ENCODE assay signal across 24 cellular contexts in genomic region chr6:162705736-162706135, GRCh38. TPM values are rescaled to one million over a fixed set of nuclear protein-coding genes. Genes with fewer than 3 reads are reported as not detected.
DNase-seq lines count a peak whose midpoint lies in the region; ATAC-seq and TF ChIP-seq lines count a peak whose summit lies in the region.
"Had no signal": no experiment of that assay in that cellular context is flagged by ENCODE, and none has a peak within 500 bp of the region (broad histone marks: within the 10 kb centered on the region; RNA-seq: fewer than 3 reads in every experiment).

No MANE protein-coding gene starts in this region.

- no peak for TF ChIP-seq EP300 in gastroesophageal sphincter (IDR thresholded peaks at IDR 0.05)

- H3K36me3 Mint-ChIP-seq in natural killer cell = no peaks in the 10 kb centered on the region
- H3K36me3 Mint-ChIP-seq: type B pancreatic cell had no signal

- H3K4me1 Mint-ChIP-seq in natural killer cell = peaks cover 0 to 7% of the 10 kb centered on the region in 2 donors

- H3K27me3 ChIP-seq in right cardiac atrium (ENCODE audit: control insufficient read depth, insufficient read depth) (no peaks in the 10 kb centered on the region), gastroesophageal sphincter (no peaks in the 10 kb centered on the region)
- H3K27me3 ChIP-seq: breast epithelium had no signal

- H3K27ac ChIP-seq in right cardiac atrium (ENCODE audit: low read length) (no peak overlapping the region), gastroesophageal sphincter (peak overlapping the region in 1 of 4 donors; percentile 15)
- H3K27ac ChIP-seq: A549 had no signal

- ATAC-seq in Right ventricle myocardium superior (ENCODE audit: poor library complexity) (peak; percentile 36), Right ventricle myocardium inferior (no peak), right cardiac atrium (no peak), GM19023 (IDR thresholded peaks at IDR 0.05; ENCODE audit: unreplicated experiment) (no peak), natural killer cell (no peak), gastroesophageal sphincter (no peak)
- ATAC-seq: A549, HepG2 had no signal

- WGBS in right cardiac atrium = 55% methylated on average over 4 of the region's 4 CpGs
- WGBS in gastroesophageal sphincter (ENCODE audit: low coverage in 1 of 2), 2 donors = 61 to 69% methylated on average over 4 of the region's 4 CpGs

- H3K9me3 Mint-ChIP-seq in natural killer cell = no peaks in the 10 kb centered on the region
- H3K9me3 Mint-ChIP-seq: activated naive CD4-positive, alpha-beta T cell treated with anti-CD3 and anti-CD28 coated beads for 36 hours; T-helper 1 cell treated with Interleukin-12 subunit alpha and Interleukin-12 subunit beta and Interleukin-4 antibody, amounts not matched to agents 30 μg/mL and 1 μg/mL, for 36 hours; type B pancreatic cell had no signal

- no peak for DNase-seq in Right ventricle myocardium superior
- no peak for DNase-seq in Right ventricle myocardium inferior (ENCODE audit: missing footprints)
- peak; percentile 71 for DNase-seq in NCI-H2227 treated with DMSO at 0.1 percent for 48 hours (lab: John Stamatoyannopoulos, UW)
- DNase-seq in right cardiac atrium = no peak
- DNase-seq in AG08396 (ENCODE audit: low spot score) = no peak
- DNase-seq in natural killer cell = no peak
- DNase-seq: activated CD4-positive, alpha-beta T cell treated with anti-CD3 and anti-CD28 coated beads for 1 hour; activated naive CD4-positive, alpha-beta T cell treated with anti-CD3 and anti-CD28 coated beads for 36 hours; activated T-cell treated with anti-CD3 and anti-CD28 coated beads, Interleukin-2, amount 50 U/mL, for 1 hour; dermis blood vessel endothelial cell; HCEC 1CT; mammary epithelial cell; NCI-H510A treated with DMSO at 0.1 percent for 48 hours; stimulated activated CD4-positive, alpha-beta T cell treated with anti-CD3 and anti-CD28 coated beads, Interleukin-1b, Interleukin-23, amount 100 ng/mL, for 48 hours had no signal

- H3K4me1 ChIP-seq in right cardiac atrium (ENCODE audit: control insufficient read depth, insufficient read depth, low read length) (no peaks in the 10 kb centered on the region), gastroesophageal sphincter (peaks cover 0 to 7% (median 3%) of the 10 kb centered on the region in 3 donors)
- H3K4me1 ChIP-seq: A549, breast epithelium had no signal

- TF ChIP-seq POLR2A in gastroesophageal sphincter (IDR thresholded peaks at IDR 0.05) = no peak

- intact Hi-C loops in Right ventricle myocardium superior (cut with DNase I) (no loop called here), Right ventricle myocardium inferior (cut with DNase I) (no loop called here), right cardiac atrium (cut with DNase I) (no loop called here), natural killer cell (cut with micrococcal nuclease) (no loop called here)

- H3K4me3 ChIP-seq in right cardiac atrium (ENCODE audit: low read length) (peak overlapping the region; percentile 8), gastroesophageal sphincter (no peak overlapping the region)
- H3K4me3 ChIP-seq: A549, skin epidermis had no signal

- no peaks in the 10 kb centered on the region for H3K36me3 ChIP-seq in gastroesophageal sphincter
- H3K36me3 ChIP-seq: breast epithelium had no signal

- TF ChIP-seq CTCF in natural killer cell (IDR thresholded peaks at IDR 0.05) (no peak), gastroesophageal sphincter (IDR thresholded peaks at IDR 0.05) (no peak)

- H3K4me3 Mint-ChIP-seq in natural killer cell = no peak overlapping the region
- H3K4me3 Mint-ChIP-seq: activated naive CD4-positive, alpha-beta T cell treated with anti-CD3 and anti-CD28 coated beads for 36 hours; T-helper 1 cell treated with Interleukin-12 subunit alpha and Interleukin-12 subunit beta and Interleukin-4 antibody, amounts not matched to agents 30 μg/mL and 1 μg/mL, for 36 hours; type B pancreatic cell had no signal

- peaks cover 0 to 3% of the 10 kb centered on the region in 2 donors for H3K27me3 Mint-ChIP-seq in natural killer cell (ENCODE audit: low read depth in 2 of 2)

- H3K9me3 ChIP-seq in right cardiac atrium (ENCODE audit: control insufficient read depth, low read length) (no peaks in the 10 kb centered on the region), gastroesophageal sphincter (no peaks in the 10 kb centered on the region)
- H3K9me3 ChIP-seq: A549, breast epithelium had no signal

- H3K27ac Mint-ChIP-seq in natural killer cell = no peak overlapping the region
- H3K27ac Mint-ChIP-seq: activated naive CD4-positive, alpha-beta T cell treated with anti-CD3 and anti-CD28 coated beads for 36 hours; T-helper 1 cell treated with Interleukin-12 subunit alpha and Interleukin-12 subunit beta and Interleukin-4 antibody, amounts not matched to agents 30 μg/mL and 1 μg/mL, for 36 hours; type B pancreatic cell had no signal

RNA-seq across cellular contexts. Expression of gene PRKN, which starts 21.8 kb away (rescaled TPM):
- total RNA-seq in Right ventricle myocardium superior (20.6 TPM), Right ventricle myocardium inferior (19.5 TPM), right cardiac atrium (10 to 100 TPM; 20.2 to 33.0 (median 24.9) TPM), natural killer cell (1 to 10 TPM; 1.4 to 1.9 (median 1.9) TPM), gastroesophageal sphincter (10 to 100 TPM in 3 of 4 donors, 1 to 10 TPM in 1; 8.4 to 58.6 (median 25.8) TPM)
- 9.6 TPM for polyA plus RNA-seq in right cardiac atrium

RNA-seq across cellular contexts. Expression of gene PACRG, which starts 22.0 kb away (rescaled TPM):
- total RNA-seq in Right ventricle myocardium superior (7.4 TPM), Right ventricle myocardium inferior (7.9 TPM), right cardiac atrium (1 to 10 TPM; 3.9 to 9.4 (median 4.8) TPM), natural killer cell (under 1 TPM in 1 of 3 donors, not detected in 2; 0.52 TPM), gastroesophageal sphincter (1 to 10 TPM in 2 of 4 donors, not detected in 2; 1.0 to 7.0 TPM)
- 4.9 TPM for polyA plus RNA-seq in right cardiac atrium
- total RNA-seq: activated naive CD4-positive, alpha-beta T cell treated with anti-CD3 and anti-CD28 coated beads for 36 hours; pulmonary artery endothelial cell; SK-MEL-5 had no signal
- polyA plus RNA-seq: HepG2, mammary epithelial cell had no signal
